ENCODE assay signal across 9 cellular contexts in genomic region chr7:74625446-74625845, GRCh38.
DNase-seq lines count a peak whose midpoint lies in the region; ATAC-seq and TF ChIP-seq lines count a peak whose summit lies in the region.
"Had no signal": no experiment of that assay in that cellular context is flagged by ENCODE, and none has a peak within 500 bp of the region (broad histone marks: within the 10 kb centered on the region; RNA-seq: fewer than 3 reads in every experiment).

No MANE protein-coding gene starts in this region.

- peak; percentile 36 for TF ChIP-seq CTCF in fibroblast of mammary gland (conservative IDR thresholded peaks at IDR 0.05; ENCODE audit: control insufficient read depth, insufficient read depth, low read depth, low read length)

- no peak overlapping the region for H3K4me3 ChIP-seq in fibroblast of mammary gland (ENCODE audit: control insufficient read depth, low read depth, low read length)
- H3K4me3 ChIP-seq: SJCRH30 had no signal

- ATAC-seq in HG02885 (IDR thresholded peaks at IDR 0.05; ENCODE audit: poor library complexity, unreplicated experiment): no peak

- DNase-seq in EL: peak; percentile 35
- peak; percentile 86 for DNase-seq in OCI-M1 (lab: John Stamatoyannopoulos, UW)
- DNase-seq in fibroblast of mammary gland (ENCODE audit: low read depth): peak; percentile 73
- peak; percentile 15 for DNase-seq in putamen (ENCODE audit: low spot score)
- no peak for DNase-seq in NCI-H128 (lab: John Stamatoyannopoulos, UW; ENCODE audit: unreplicated experiment)
- DNase-seq in activated CD4-positive, alpha-beta T cell treated with anti-CD3 and anti-CD28 coated beads, Interleukin-2, amount 50 U/mL, for 4 hours: no peak
- DNase-seq in DMS153 treated with DMSO at 0.1 percent for 48 hours (lab: John Stamatoyannopoulos, UW; ENCODE audit: unreplicated experiment): no peak
- DNase-seq: SJCRH30 had no signal

Comparison
In these comparisons a context has a peak if more than half of its experiments do, and no peak if none do; other contexts are left out.
1. DNase-seq: peak in EL (single experiment), OCI-M1 (single experiment), fibroblast of mammary gland (single experiment) and putamen (single experiment); none in NCI-H128 (single experiment), activated CD4-positive, alpha-beta T cell treated with anti-CD3 and anti-CD28 coated beads, Interleukin-2, amount 50 U/mL, for 4 hours (0 of 2) and DMS153 treated with DMSO at 0.1 percent for 48 hours (single experiment).